In the genomic region with DNA sequence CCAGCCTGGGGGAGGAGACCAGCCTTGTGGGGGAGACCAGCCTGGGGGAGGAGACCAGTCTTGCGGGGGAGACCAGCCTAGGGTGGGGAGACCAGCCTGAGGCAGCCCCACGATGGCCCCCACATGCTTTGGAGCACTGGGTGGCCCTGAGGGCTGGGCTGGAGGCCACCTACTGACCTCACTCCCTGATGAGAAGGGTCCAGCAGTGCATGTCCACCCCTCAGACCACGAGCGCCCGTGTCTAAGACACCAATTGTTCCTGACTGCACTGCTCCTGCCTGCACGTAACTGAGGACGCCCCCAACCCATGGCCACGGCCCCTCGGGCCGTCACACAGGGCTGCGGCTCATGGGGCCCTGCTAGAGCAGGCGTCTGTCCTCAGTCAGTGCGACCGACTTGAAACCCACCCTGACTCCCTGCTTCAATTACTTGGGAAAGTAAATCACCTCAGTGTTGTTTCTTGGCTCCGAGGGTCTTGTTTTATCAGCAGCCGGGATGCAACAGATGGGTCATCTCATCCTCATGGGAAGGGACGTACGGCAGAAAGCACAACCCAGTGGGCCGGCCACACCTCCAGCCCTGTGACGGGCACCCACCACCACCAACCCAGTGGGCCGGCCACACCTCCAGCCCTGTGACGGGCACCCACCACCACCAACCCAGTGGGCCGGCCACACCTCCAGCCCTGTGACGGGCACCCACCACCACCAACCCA, we compare ENCODE assay signal across 8 cellular contexts. TPM values are rescaled to one million over a fixed set of nuclear protein-coding genes. Genes with fewer than 3 reads are reported as not detected.
A peak's percentile ranks its signal among the peaks of the same experiment; 100 is the strongest.
DNase-seq lines count a peak whose midpoint lies in the region; ATAC-seq and TF ChIP-seq lines count a peak whose summit lies in the region.

A gene (minus strand): TSS at position 550 of the 715 bp plus-strand sequence. CDS start 1,643 bp downstream, outside the sequence.

- no peaks in the 10 kb centered on the region for H3K36me3 Mint-ChIP-seq in activated T-helper 17 cell treated with anti-CD3 and anti-CD28 coated beads, Interleukin-2, amount 50 U/mL, for 72 hours (ENCODE audit: low read depth)
- peaks cover 28% of the 10 kb centered on the region for H3K36me3 Mint-ChIP-seq in nephron progenitor cell (ENCODE audit: low read depth)

- CTCF ChIA-PET in HEK293 (lab: Yijun Ruan, JAX): no interaction called here

- H3K9me3 Mint-ChIP-seq in activated T-helper 17 cell treated with anti-CD3 and anti-CD28 coated beads, Interleukin-2, amount 50 U/mL, for 72 hours: no peaks in the 10 kb centered on the region
- H3K9me3 Mint-ChIP-seq in nephron progenitor cell: no peaks in the 10 kb centered on the region

- H3K4me3 Mint-ChIP-seq in activated T-helper 17 cell treated with anti-CD3 and anti-CD28 coated beads, Interleukin-2, amount 50 U/mL, for 72 hours: peak within 1 kb of the TSS; percentile 73
- peak within 1 kb of the TSS; percentile 90 for H3K4me3 Mint-ChIP-seq in nephron progenitor cell

- H3K27ac ChIP-seq in HEK293 (ENCODE audit: extremely low read depth, low read depth, low read length) (no peak within 1 kb of the TSS), substantia nigra (ENCODE audit: low read depth, low read length, poor library complexity, severe bottlenecking) (peak within 1 kb of the TSS; percentile 93)

- no peaks in the 10 kb centered on the region for H3K27me3 Mint-ChIP-seq in activated T-helper 17 cell treated with anti-CD3 and anti-CD28 coated beads, Interleukin-2, amount 50 U/mL, for 72 hours
- no peaks in the 10 kb centered on the region for H3K27me3 Mint-ChIP-seq in nephron progenitor cell (ENCODE audit: low read depth, poor library complexity)

- in situ Hi-C loops in Caki2 (cut with HindIII; ENCODE audit: low pct_unique_long_range_greater_than_20kb, low sequenced_read_pairs): no loop called here

- no peaks in the 10 kb centered on the region for H3K9me3 ChIP-seq in HEK293 (ENCODE audit: control insufficient read depth, insufficient read depth, low read depth, low read length)

- ATAC-seq in activated T-helper 17 cell treated with anti-CD3 and anti-CD28 coated beads, Interleukin-2, amount 50 U/mL, for 72 hours (replicated peaks): peak; percentile 72

- DNase-seq in Caki2 (ENCODE audit: low read depth): peak; percentile 67
- DNase-seq in NCI-H82 (lab: John Stamatoyannopoulos, UW): peak; percentile 92
- DNase-seq in foreskin fibroblast: peak; percentile 76 to 89
- DNase-seq in nephron progenitor cell: peak; percentile 67
- DNase-seq in substantia nigra (lab: John Stamatoyannopoulos, UW): peak in 26 of 49 donors; percentile 15 to 94 (median 78)
- DNase-seq in GF-D8 (lab: John Stamatoyannopoulos, UW): no peak

- TF ChIP-seq CTCF in HEK293 (tag by site-specific recombination; IDR thresholded peaks at IDR 0.05): no peak
- TF ChIP-seq CTCF in foreskin fibroblast (IDR thresholded peaks at IDR 0.05; ENCODE audit: low read depth, low read length): no peak
- no peak for TF ChIP-seq CTCF in nephron progenitor cell (IDR thresholded peaks at IDR 0.05)

- H3K4me1 Mint-ChIP-seq in activated T-helper 17 cell treated with anti-CD3 and anti-CD28 coated beads, Interleukin-2, amount 50 U/mL, for 72 hours: no peaks in the 10 kb centered on the region
- H3K4me1 Mint-ChIP-seq in nephron progenitor cell: peaks cover 47% of the 10 kb centered on the region

- POLR2A ChIA-PET in HEK293 (lab: Yijun Ruan, JAX): no interaction called here

- H3K36me3 ChIP-seq in HEK293 (ENCODE audit: control insufficient read depth in 2 of 2, insufficient read depth in 1 of 2, low read length in 2 of 2): no peaks in the 10 kb centered on the region

- no peak within 1 kb of the TSS for H3K27ac Mint-ChIP-seq in activated T-helper 17 cell treated with anti-CD3 and anti-CD28 coated beads, Interleukin-2, amount 50 U/mL, for 72 hours
- peak within 1 kb of the TSS; percentile 96 for H3K27ac Mint-ChIP-seq in nephron progenitor cell

- H3K4me1 ChIP-seq in HEK293 (ENCODE audit: control insufficient read depth, insufficient read depth, low read length): peaks cover 8% of the 10 kb centered on the region

- H3K4me3 ChIP-seq in HEK293 (ENCODE audit: low read depth, low read length) (no peak within 1 kb of the TSS), foreskin fibroblast (ENCODE audit: low read depth in 1 of 2, low read length in 2 of 2) (peak within 1 kb of the TSS; percentile 83 to 99)

TF ChIP-seq in HEK293, 187 proteins besides CTCF, POLR2A, EP300 and RAD21:
- peak; percentile 48 for TF ChIP-seq GLIS1 (tag by site-specific recombination; IDR thresholded peaks at IDR 0.05)
- TF ChIP-seq ZNF16 (tag by site-specific recombination; IDR thresholded peaks at IDR 0.05; ENCODE audit: low read depth): no peak
- no peak for TF ChIP-seq ZNF433 (tag by site-specific recombination; IDR thresholded peaks at IDR 0.05; ENCODE audit: low read depth)
TF ChIP-seq in HEK293: peak in this region for 1.

RNA-seq across cellular contexts. Expression of the gene that starts here (rescaled TPM):
- 3.8 and 5.4 TPM in 2 replicates for total RNA-seq in Caki2 (2014; rRNA removed; shearing (Covaris generic); ENCODE audit: low replicate concordance)
- 1 to 10 TPM; 3.8 to 6.7 TPM for total RNA-seq in activated T-helper 17 cell treated with anti-CD3 and anti-CD28 coated beads, Interleukin-2, amount 50 U/mL, for 72 hours
